In genomic region chr9:112546149-112547012, GRCh38 we compare ENCODE assay signal across 2 cellular contexts.
TF ChIP-seq lines count a peak whose summit lies in the region.

No MANE protein-coding gene starts in this region.

TF ChIP-seq in SK-N-SH treated with all-trans-retinoic acid at 6 μM for 48 hours, 23 proteins besides CTCF, POLR2A, EP300 and RAD21 (continued from another document):
- no peak for TF ChIP-seq POU6F1 (CRISPR knock-in tag; IDR thresholded peaks at IDR 0.05; ENCODE audit: borderline replicate concordance, low read depth)
- TF ChIP-seq PATZ1 (CRISPR knock-in tag; IDR thresholded peaks at IDR 0.05; ENCODE audit: borderline replicate concordance) = no peak
- TF ChIP-seq ZNF565 (CRISPR knock-in tag; conservative IDR thresholded peaks at IDR 0.05; ENCODE audit: low read depth) = no peak
- no peak for TF ChIP-seq ZNF8 (CRISPR knock-in tag; IDR thresholded peaks at IDR 0.05)

TF ChIP-seq in SK-N-SH, 30 proteins besides CTCF, POLR2A, EP300 and RAD21 (continued from another document):
- no peak for TF ChIP-seq TAF1 (IDR thresholded peaks at IDR 0.05; ENCODE audit: borderline replicate concordance, low read depth, low read length)
- no peak for TF ChIP-seq ZBTB33 (IDR thresholded peaks at IDR 0.05; ENCODE audit: borderline replicate concordance, low read depth)
- no peak for TF ChIP-seq CHD2 (IDR thresholded peaks at IDR 0.05; ENCODE audit: low read length, partially characterized antibody)
- no peak for TF ChIP-seq JUND (IDR thresholded peaks at IDR 0.05)
- no peak for TF ChIP-seq SIN3A (IDR thresholded peaks at IDR 0.05; ENCODE audit: borderline replicate concordance, low read depth, low read length)
- no peak for TF ChIP-seq SMC3 (IDR thresholded peaks at IDR 0.05; ENCODE audit: low read depth, low read length)
